9 cellular contexts compared by ENCODE assay signal in genomic region chr9:27117489-27118135, GRCh38. TPM values are rescaled to one million over a fixed set of nuclear protein-coding genes. Genes with fewer than 3 reads are reported as not detected.
A peak's percentile ranks its signal among the peaks of the same experiment; 100 is the strongest.
DNase-seq lines count a peak whose midpoint lies in the region; ATAC-seq, FAIRE-seq and TF ChIP-seq lines count a peak whose summit lies in the region.
"Had no signal": no experiment of that assay in that cellular context is flagged by ENCODE, and none has a peak within 500 bp of the region (broad histone marks: within the 10 kb centered on the region; RNA-seq: fewer than 3 reads in every experiment).

No MANE protein-coding gene starts in this region.

- H3K36me3 ChIP-seq in bronchial epithelial cell (ENCODE audit: control insufficient read depth, insufficient read depth, low read length), result no peaks in the 10 kb centered on the region
- no peaks in the 10 kb centered on the region for H3K36me3 ChIP-seq in transverse colon
- H3K36me3 ChIP-seq in testis (ENCODE audit: low read depth, missing control alignments), result no peaks in the 10 kb centered on the region

- H3K4me3 ChIP-seq in bronchial epithelial cell (ENCODE audit: low read depth, low read length), result no peak overlapping the region
- H3K4me3 ChIP-seq in transverse colon, result no peak overlapping the region
- no peak overlapping the region for H3K4me3 ChIP-seq in testis

- in situ Hi-C loops in transverse colon (cut with MboI; ENCODE audit: low pct_ligation_motif_present in 1 of 4, low pct_unique_long_range_greater_than_20kb in 1 of 4, low sequenced_read_pairs in 3 of 4), result loop anchor here in 1 of 4 donors (25.0 kb wide), 1 partner anchor 420 kb away; the partner anchor contains the start of gene MOB3B

- ATAC-seq in HG03095 (IDR thresholded peaks at IDR 0.05; ENCODE audit: unreplicated experiment), result no peak
- no peak for ATAC-seq in HG03469 (IDR thresholded peaks at IDR 0.05; ENCODE audit: unreplicated experiment)

- intact Hi-C loops in transverse colon (cut with DNase I; ENCODE audit: low total_unique reads) (loop anchor here (10.0 kb wide), 1 partner anchor 47 kb away; no protein-coding TSS in a partner anchor), testis (cut with DNase I; ENCODE audit: low total_unique reads) (no loop called here)

- H3K4me1 ChIP-seq in transverse colon (peaks cover 0 to 13% (median 6%) of the 10 kb centered on the region in 4 donors), testis (no peaks in the 10 kb centered on the region)

- H3K9me3 ChIP-seq in transverse colon (no peaks in the 10 kb centered on the region), testis (no peaks in the 10 kb centered on the region)

- TF ChIP-seq CTCF in bronchial epithelial cell (IDR thresholded peaks at IDR 0.05; ENCODE audit: insufficient read depth, low read length, severe bottlenecking), result no peak
- TF ChIP-seq CTCF in transverse colon (IDR thresholded peaks at IDR 0.05), result no peak
- TF ChIP-seq CTCF in testis (IDR thresholded peaks at IDR 0.05), result no peak

- peak overlapping the region; percentile 4 to 59 (median 22) for H3K27ac ChIP-seq in transverse colon
- no peak overlapping the region for H3K27ac ChIP-seq in testis

- WGBS in transverse colon (ENCODE audit: low coverage in 1 of 2), 2 donors, result 37 to 39% methylated on average over 4 to 10 of the region's 10 CpGs
- WGBS in testis, 2 donors, result 72 to 80% methylated on average over 8 to 10 of the region's 10 CpGs

- peak; percentile 8 for DNase-seq in NCI-H1417 treated with DMSO at 0.1 percent for 48 hours (lab: John Stamatoyannopoulos, UW)
- peak; percentile 82 for DNase-seq in bronchial epithelial cell (ENCODE audit: low read depth)
- DNase-seq in left kidney (ENCODE audit: low read depth, low spot score), result peak; percentile 34
- peak; percentile 70 for DNase-seq in transverse colon
- DNase-seq in testis, result no peak
- DNase-seq: cerebellar nuclear complex, NCI-H526 had no signal

- TF ChIP-seq EP300 in transverse colon (IDR thresholded peaks at IDR 0.05; ENCODE audit: low read depth), result no peak

- no peak for FAIRE-seq in bronchial epithelial cell (lab: Jason Lieb, UNC)

- H3K27me3 ChIP-seq in bronchial epithelial cell (ENCODE audit: control insufficient read depth, insufficient read depth, low read length) (no peaks in the 10 kb centered on the region), transverse colon (no peaks in the 10 kb centered on the region), testis (no peaks in the 10 kb centered on the region)

- TF ChIP-seq POLR2A in transverse colon (IDR thresholded peaks at IDR 0.05) (no peak), testis (IDR thresholded peaks at IDR 0.05) (no peak)

RNA-seq across cellular contexts. Expression of gene TEK, which starts 8.6 kb away (rescaled TPM):
- total RNA-seq in bronchial epithelial cell (under 0.01 and 0.26 TPM in 2 replicates), transverse colon (1 to 10 TPM; 1.5 to 4.0 (median 3.0) TPM), testis (1 to 10 TPM; 3.2 to 3.9 TPM)
- polyA plus RNA-seq in testis (ENCODE audit: insufficient read depth, low read depth, low replicate concordance), result 3.7 TPM

Comparison
In these comparisons a context has a peak if more than half of its experiments do, and no peak if none do; other contexts are left out.
1. H3K27ac ChIP-seq: peak in transverse colon (4 of 4); none in testis (0 of 2).